Comparison of ENCODE assay signal across 12 cellular contexts in genomic region chr5:56638061-56638621, GRCh38.
DNase-seq lines count a peak whose midpoint lies in the region; ATAC-seq and TF ChIP-seq lines count a peak whose summit lies in the region.
"Had no signal": no experiment of that assay in that cellular context is flagged by ENCODE, and none has a peak within 500 bp of the region (broad histone marks: within the 10 kb centered on the region; RNA-seq: fewer than 3 reads in every experiment).

No MANE protein-coding gene starts in this region.

- no peak overlapping the region for H3K4me3 ChIP-seq in CD4-positive, CD25-positive, alpha-beta regulatory T cell (ENCODE audit: low read depth, low read length)

- no peak for DNase-seq in CD4-positive, CD25-positive, alpha-beta regulatory T cell
- DNase-seq in M059J (ENCODE audit: low read depth): peak; percentile 42
- peak; percentile 11 to 30 for DNase-seq in SHP77 (lab: John Stamatoyannopoulos, UW)
- peak; percentile 87 for DNase-seq in left kidney (ENCODE audit: low read depth, low spot score)
- DNase-seq in cerebellar cortex (ENCODE audit: low spot score): no peak
- DNase-seq in activated CD4-positive, alpha-beta T cell treated with anti-CD3 and anti-CD28 coated beads for 4 hours: no peak
- no peak for DNase-seq in GM20000 (ENCODE audit: low spot score)
- DNase-seq: activated CD8-positive, alpha-beta memory T cell treated with anti-CD3 and anti-CD28 coated beads, Interleukin-2, amount 50 U/mL, for 4 hours; midbrain; MV-4-11; stimulated activated naive B cell treated with anti-CD40 and anti-IgM and Interleukin-4, amounts not matched to agents 10 μg/mL and 1 μg/mL and 100 μg/mL, for 72 hours had no signal

- H3K9me3 Mint-ChIP-seq in CD4-positive, CD25-positive, alpha-beta regulatory T cell: peaks cover 0 to 4% (median 0%) of the 10 kb centered on the region in 7 donors
- H3K9me3 Mint-ChIP-seq: stimulated activated naive B cell treated with anti-CD40 and anti-IgM and Interleukin-4, amounts not matched to agents 10 μg/mL and 1 μg/mL and 100 μg/mL, for 72 hours had no signal

- H3K27ac ChIP-seq in CD4-positive, CD25-positive, alpha-beta regulatory T cell (ENCODE audit: insufficient read depth, low read length, poor library complexity, severe bottlenecking): peak overlapping the region; percentile 77

- no peak for TF ChIP-seq CTCF in GM20000 (IDR thresholded peaks at IDR 0.05; ENCODE audit: extremely low read depth, missing control alignments)

- no peaks in the 10 kb centered on the region for H3K9me3 ChIP-seq in CD4-positive, CD25-positive, alpha-beta regulatory T cell (ENCODE audit: control insufficient read depth in 2 of 2, low read length in 2 of 2)

- H3K27me3 ChIP-seq in CD4-positive, CD25-positive, alpha-beta regulatory T cell (ENCODE audit: control insufficient read depth, insufficient read depth, low read length): no peaks in the 10 kb centered on the region

- H3K36me3 ChIP-seq in CD4-positive, CD25-positive, alpha-beta regulatory T cell (ENCODE audit: control insufficient read depth, insufficient read depth, low read length): no peaks in the 10 kb centered on the region

- H3K4me3 Mint-ChIP-seq in CD4-positive, CD25-positive, alpha-beta regulatory T cell: no peak overlapping the region
- H3K4me3 Mint-ChIP-seq: stimulated activated naive B cell treated with anti-CD40 and anti-IgM and Interleukin-4, amounts not matched to agents 10 μg/mL and 1 μg/mL and 100 μg/mL, for 72 hours had no signal

- no peaks in the 10 kb centered on the region for H3K4me1 ChIP-seq in CD4-positive, CD25-positive, alpha-beta regulatory T cell (ENCODE audit: control insufficient read depth, insufficient read depth, low read length, poor library complexity, severe bottlenecking)

- H3K36me3 Mint-ChIP-seq in CD4-positive, CD25-positive, alpha-beta regulatory T cell: peaks cover 3% of the 10 kb centered on the region
- H3K36me3 Mint-ChIP-seq: stimulated activated naive B cell treated with anti-CD40 and anti-IgM and Interleukin-4, amounts not matched to agents 10 μg/mL and 1 μg/mL and 100 μg/mL, for 72 hours had no signal

- H3K27me3 Mint-ChIP-seq in CD4-positive, CD25-positive, alpha-beta regulatory T cell: no peaks in the 10 kb centered on the region
- H3K27me3 Mint-ChIP-seq: stimulated activated naive B cell treated with anti-CD40 and anti-IgM and Interleukin-4, amounts not matched to agents 10 μg/mL and 1 μg/mL and 100 μg/mL, for 72 hours had no signal

- no peak for ATAC-seq in CD4-positive, CD25-positive, alpha-beta regulatory T cell (ENCODE audit: low read depth in 2 of 2)
- ATAC-seq in HG03045 (IDR thresholded peaks at IDR 0.05; ENCODE audit: unreplicated experiment): no peak

- H3K27ac Mint-ChIP-seq in CD4-positive, CD25-positive, alpha-beta regulatory T cell: peak overlapping the region in 2 of 3 donors; percentile 29 to 95

- H3K4me1 Mint-ChIP-seq in CD4-positive, CD25-positive, alpha-beta regulatory T cell: peaks cover 2 to 24% (median 12%) of the 10 kb centered on the region in 4 donors

Comparison
In these comparisons a context has a peak if more than half of its experiments do, and no peak if none do; other contexts are left out.
1. DNase-seq: peak in M059J (single experiment), SHP77 (2 of 2) and left kidney (single experiment); none in CD4-positive, CD25-positive, alpha-beta regulatory T cell (0 of 3), cerebellar cortex (single experiment), activated CD4-positive, alpha-beta T cell treated with anti-CD3 and anti-CD28 coated beads for 4 hours (0 of 2) and GM20000 (single experiment).